Comparison of ENCODE assay signal across 1 cellular context in genomic region chr12:103462675-103463074, GRCh38.
TF ChIP-seq lines count a peak whose summit lies in the region.

No MANE protein-coding gene starts in this region.

TF ChIP-seq in GM12878, 131 proteins besides CTCF, POLR2A, EP300 and RAD21 (continued from another document):
- TF ChIP-seq NKRF (conservative IDR thresholded peaks at IDR 0.05) (no peak), IRF4 (IDR thresholded peaks at IDR 0.05; ENCODE audit: low read depth, low read length) (0 out of 2 replicates have a peak, but pooled peaks have one; percentile 63), JUNB (IDR thresholded peaks at IDR 0.05) (peak; percentile 87)
